ENCODE assay signal across 8 cellular contexts in genomic region chr10:99432047-99432446, GRCh38. TPM values are rescaled to one million over a fixed set of nuclear protein-coding genes. Genes with fewer than 3 reads are reported as not detected.
DNase-seq lines count a peak whose midpoint lies in the region; ATAC-seq and TF ChIP-seq lines count a peak whose summit lies in the region.

No MANE protein-coding gene starts in this region.

- no peaks in the 10 kb centered on the region for H3K9me2 ChIP-seq in neural cell (ENCODE audit: insufficient read depth, low read length)

- H3K9ac ChIP-seq in neural cell (ENCODE audit: low read length), result no peak overlapping the region

- H3K4me3 Mint-ChIP-seq in CD4-positive, alpha-beta memory T cell, result peak overlapping the region; percentile 46 to 98 (median 82)

- peaks cover 21 to 49% (median 34%) of the 10 kb centered on the region in 4 donors for H3K4me1 Mint-ChIP-seq in CD4-positive, alpha-beta memory T cell

- ATAC-seq in GM21447 (IDR thresholded peaks at IDR 0.05; ENCODE audit: unreplicated experiment), result no peak

- H3K4me3 ChIP-seq in CD4-positive, alpha-beta memory T cell (ENCODE audit: low read length in 2 of 2), result no peak overlapping the region
- peak overlapping the region; percentile 100 for H3K4me3 ChIP-seq in LNCaP clone FGC (ENCODE audit: low read depth, low read length)
- H3K4me3 ChIP-seq in coronary artery, result peak overlapping the region; percentile 89
- H3K4me3 ChIP-seq in neural cell (ENCODE audit: low read length), result peak overlapping the region; percentile 85

- H3K9me3 Mint-ChIP-seq in CD4-positive, alpha-beta memory T cell, result no peaks in the 10 kb centered on the region

- intact Hi-C loops in CD4-positive, alpha-beta memory T cell (cut with micrococcal nuclease), result loop anchor here (10.0 kb wide), 1 partner anchor 967 kb away; no protein-coding TSS in a partner anchor

- H3K4me2 ChIP-seq in neural cell (ENCODE audit: low read length), result peak overlapping the region; percentile 100

- H3K27ac ChIP-seq in CD4-positive, alpha-beta memory T cell (ENCODE audit: low read depth, low read length), result no peak overlapping the region
- H3K27ac ChIP-seq in coronary artery (no peak overlapping the region), neural cell (ENCODE audit: low read length) (no peak overlapping the region)

- H3K9me3 ChIP-seq in CD4-positive, alpha-beta memory T cell (ENCODE audit: control insufficient read depth in 1 of 2, low read length in 2 of 2), result no peaks in the 10 kb centered on the region
- H3K9me3 ChIP-seq in neural cell (ENCODE audit: low read length), result no peaks in the 10 kb centered on the region

- TF ChIP-seq CTCF in LNCaP clone FGC (IDR thresholded peaks at IDR 0.05; ENCODE audit: control insufficient read depth, extremely low read depth, insufficient read depth), result no peak
- no peak for TF ChIP-seq CTCF in coronary artery (IDR thresholded peaks at IDR 0.05)
- TF ChIP-seq CTCF in neural cell (IDR thresholded peaks at IDR 0.05; ENCODE audit: poor library complexity, severe bottlenecking), result no peak

- H3K79me2 ChIP-seq in neural cell (replicated peaks; ENCODE audit: insufficient read depth, low read length), result peaks cover 30% of the 10 kb centered on the region

- TF ChIP-seq EP300 in neural cell (conservative IDR thresholded peaks at IDR 0.05; ENCODE audit: poor library complexity, severe bottlenecking), result no peak

- peaks cover 0 to 16% of the 10 kb centered on the region in 2 donors for H3K36me3 Mint-ChIP-seq in CD4-positive, alpha-beta memory T cell

- no peak overlapping the region for H2AFZ ChIP-seq in neural cell (ENCODE audit: low read depth, low read length)

- TF ChIP-seq RAD21 in neural cell (conservative IDR thresholded peaks at IDR 0.05), result no peak

- H3K27me3 ChIP-seq in CD4-positive, alpha-beta memory T cell (ENCODE audit: insufficient read depth, low read length), result no peaks in the 10 kb centered on the region
- H3K27me3 ChIP-seq in neural cell (ENCODE audit: insufficient read depth, low read depth, low read length), result no peaks in the 10 kb centered on the region

- CTCF ChIA-PET in CD4-positive, alpha-beta memory T cell (lab: Charles Lee; ENCODE audit: partially characterized antibody), result no interaction called here

- H3F3A ChIP-seq in neural cell (ENCODE audit: insufficient read depth, low read length, poor library complexity, severe bottlenecking), result peaks cover 6% of the 10 kb centered on the region

- no peaks in the 10 kb centered on the region for H4K20me1 ChIP-seq in neural cell (ENCODE audit: insufficient read depth)

- no peak for DNase-seq in CD4-positive, alpha-beta memory T cell
- no peak for DNase-seq in LNCaP clone FGC (ENCODE audit: low read depth)
- no peak for DNase-seq in coronary artery (ENCODE audit: low spot score)
- DNase-seq in NOMO-1 (lab: John Stamatoyannopoulos, UW; ENCODE audit: unreplicated experiment in 2 of 2), result no peak
- DNase-seq in 8988T, result no peak
- DNase-seq in activated CD4-positive, CD25-positive, alpha-beta regulatory T cell (lab: John Stamatoyannopoulos, UW), result no peak

- POLR2A ChIA-PET in CD4-positive, alpha-beta memory T cell (lab: Charles Lee; ENCODE audit: partially characterized antibody), result no interaction called here

- H3K36me3 ChIP-seq in CD4-positive, alpha-beta memory T cell (ENCODE audit: insufficient read depth, low read length), result no peaks in the 10 kb centered on the region
- H3K36me3 ChIP-seq in neural cell (ENCODE audit: insufficient read depth, low read length), result no peaks in the 10 kb centered on the region

- peak overlapping the region in 4 of 7 donors; percentile 55 to 92 (median 74) for H3K27ac Mint-ChIP-seq in CD4-positive, alpha-beta memory T cell

- H3K27me3 Mint-ChIP-seq in CD4-positive, alpha-beta memory T cell, result peaks cover 0 to 2% of the 10 kb centered on the region in 2 donors

- H3K4me1 ChIP-seq in CD4-positive, alpha-beta memory T cell (ENCODE audit: insufficient read depth, low read length), result peaks cover 21% of the 10 kb centered on the region

TF ChIP-seq in neural cell, 6 proteins besides CTCF, POLR2A, EP300 and RAD21:
- no peak for TF ChIP-seq REST (IDR thresholded peaks at IDR 0.05; ENCODE audit: borderline replicate concordance)
- TF ChIP-seq TAF1 (IDR thresholded peaks at IDR 0.05; ENCODE audit: low read depth), result no peak
- TF ChIP-seq POLR2AphosphoS5 (IDR thresholded peaks at IDR 0.05), result no peak
- no peak for TF ChIP-seq EZH2 (IDR thresholded peaks at IDR 0.05; ENCODE audit: borderline replicate concordance, insufficient read depth, low read length, poor library complexity, severe bottlenecking)
- no peak for TF ChIP-seq SMC3 (conservative IDR thresholded peaks at IDR 0.05; ENCODE audit: poor library complexity)

RNA-seq across cellular contexts. Expression of gene GOT1, which starts 1.6 kb away (rescaled TPM):
- 10 to 100 TPM; 10.3 to 10.4 TPM for total RNA-seq in CD4-positive, alpha-beta memory T cell
- 10 to 100 TPM; 18.8 to 19.4 TPM for polyA plus RNA-seq in CD4-positive, alpha-beta memory T cell
- polyA plus RNA-seq in neural cell, result 43.6 and 59.1 TPM in 2 replicates
- 28.5 and 33.6 TPM in 2 replicates for polyA minus RNA-seq in neural cell

Comparison
In these comparisons a context has a peak if more than half of its experiments do, and no peak if none do; other contexts are left out.
1. H3K4me3 ChIP-seq: peak in LNCaP clone FGC (single experiment), coronary artery (single experiment) and neural cell (single experiment); none in CD4-positive, alpha-beta memory T cell (0 of 2).